Comparison of ENCODE assay signal across 12 cellular contexts in the genomic region with DNA sequence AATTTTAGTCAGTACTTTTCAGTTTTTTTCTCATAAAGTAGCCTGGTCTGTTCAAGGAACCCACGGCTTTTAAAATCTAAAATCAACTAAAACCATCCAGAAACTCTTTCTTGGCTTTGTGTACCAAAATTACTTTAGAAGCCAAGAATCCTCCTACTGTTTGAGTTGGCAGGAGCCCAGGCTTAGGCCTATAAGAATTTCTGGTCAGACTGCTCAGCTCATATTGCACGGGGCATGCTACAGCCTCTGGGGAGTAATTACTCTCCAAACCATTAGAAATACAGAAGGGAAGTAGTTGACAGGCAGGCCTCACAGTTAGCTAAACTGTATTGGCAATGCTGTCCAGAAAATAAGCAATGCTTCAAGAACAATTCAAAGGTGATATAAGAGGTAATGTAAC.
DNase-seq lines count a peak whose midpoint lies in the region; TF ChIP-seq lines count a peak whose summit lies in the region.
"Had no signal": no experiment of that assay in that cellular context is flagged by ENCODE, and none has a peak within 500 bp of the region (broad histone marks: within the 10 kb centered on the region; RNA-seq: fewer than 3 reads in every experiment).

No MANE protein-coding gene starts in this region.

- intact Hi-C loops in breast epithelium (cut with DNase I; ENCODE audit: low total_unique reads) = no loop called here

- H3K36me3 Mint-ChIP-seq in mesothelial cell of epicardium = no peaks in the 10 kb centered on the region
- H3K36me3 Mint-ChIP-seq: activated naive CD4-positive, alpha-beta T cell treated with anti-CD3 and anti-CD28 coated beads, Interleukin-2, amount 50 U/mL, for 72 hours had no signal

- TF ChIP-seq CTCF in BJ (IDR thresholded peaks at IDR 0.05; ENCODE audit: insufficient read depth, low read depth, low read length) (no peak), breast epithelium (IDR thresholded peaks at IDR 0.05) (no peak), mesothelial cell of epicardium (IDR thresholded peaks at IDR 0.05; ENCODE audit: unreplicated experiment) (no peak)

- H3K4me3 Mint-ChIP-seq in mesothelial cell of epicardium = no peak overlapping the region

- peak overlapping the region; percentile 90 for H3K27ac Mint-ChIP-seq in mesothelial cell of epicardium
- H3K27ac Mint-ChIP-seq: activated naive CD4-positive, alpha-beta T cell treated with anti-CD3 and anti-CD28 coated beads, Interleukin-2, amount 50 U/mL, for 72 hours had no signal

- H3K36me3 ChIP-seq in BJ (ENCODE audit: control insufficient read depth, insufficient read depth, low read length) = no peaks in the 10 kb centered on the region
- no peaks in the 10 kb centered on the region for H3K36me3 ChIP-seq in breast epithelium

- no peaks in the 10 kb centered on the region for H3K27me3 Mint-ChIP-seq in mesothelial cell of epicardium (ENCODE audit: low read depth)

- POLR2A ChIA-PET in BJ (lab: Charles Lee) = no interaction called here

- H3K9me3 ChIP-seq in breast epithelium = no peaks in the 10 kb centered on the region
- H3K9me3 ChIP-seq: Caco-2 had no signal

- H3K4me1 ChIP-seq in breast epithelium = no peaks in the 10 kb centered on the region
- H3K4me1 ChIP-seq: Caco-2, parathyroid adenoma had no signal

- H3K4me3 ChIP-seq in BJ (ENCODE audit: low read depth, low read length) (no peak overlapping the region), breast epithelium (no peak overlapping the region)

- peaks cover 20% of the 10 kb centered on the region for H3K4me1 Mint-ChIP-seq in mesothelial cell of epicardium

- TF ChIP-seq POLR2A in breast epithelium (IDR thresholded peaks at IDR 0.05) = no peak

- no peaks in the 10 kb centered on the region for H3K27me3 ChIP-seq in BJ (ENCODE audit: control insufficient read depth, insufficient read depth, low read length)
- H3K27me3 ChIP-seq in breast epithelium = no peaks in the 10 kb centered on the region

- H3K27ac ChIP-seq in breast epithelium = peak overlapping the region in 1 of 2 donors; percentile 34
- H3K27ac ChIP-seq: parathyroid adenoma had no signal

- CTCF ChIA-PET in BJ (lab: Yijun Ruan, JAX) = interaction anchor here (0.6 kb wide), 1 partner anchor 13 kb away, joined by 3 read pairs; no protein-coding TSS in a partner anchor

- DNase-seq in BJ (ENCODE audit: low read depth) = peak; percentile 18
- peak; percentile 24 for DNase-seq in NCI-H1105 treated with DMSO at 0.1 percent for 48 hours (lab: John Stamatoyannopoulos, UW)
- peak; percentile 35 to 56 for DNase-seq in breast epithelium (ENCODE audit: low spot score in 2 of 2)
- DNase-seq in mesothelial cell of epicardium (ENCODE audit: low spot score in 2 of 2, unreplicated experiment in 2 of 2) = peak; percentile 48 to 64
- DNase-seq in NCI-H1930 (lab: John Stamatoyannopoulos, UW) = no peak
- DNase-seq in NCI-H2107 treated with DMSO at 0.1 percent for 48 hours (lab: John Stamatoyannopoulos, UW; ENCODE audit: unreplicated experiment) = no peak
- DNase-seq in iPS-NIHi7 (ENCODE audit: extremely low spot score) = no peak
- no peak for DNase-seq in hippocampal formation (lab: John Stamatoyannopoulos, UW)
- DNase-seq: Caco-2; stimulated activated CD8-positive, alpha-beta memory T cell treated with anti-CD3 and anti-CD28 coated beads, Interleukin-4, amount 100 ng/mL, for 48 hours had no signal

- peaks cover 5% of the 10 kb centered on the region for H3K9me3 Mint-ChIP-seq in mesothelial cell of epicardium

Comparison
In these comparisons a context has a peak if more than half of its experiments do, and no peak if none do; other contexts are left out.
1. DNase-seq: peak in BJ (single experiment), NCI-H1105 treated with DMSO at 0.1 percent for 48 hours (single experiment), breast epithelium (2 of 2) and mesothelial cell of epicardium (2 of 2); none in NCI-H1930 (0 of 2), NCI-H2107 treated with DMSO at 0.1 percent for 48 hours (single experiment), iPS-NIHi7 (single experiment) and hippocampal formation (0 of 2).